In genomic region chr6:10481101-10481500, GRCh38 we compare ENCODE assay signal across 28 cellular contexts. TPM values are rescaled to one million over a fixed set of nuclear protein-coding genes. Genes with fewer than 3 reads are reported as not detected.
DNase-seq lines count a peak whose midpoint lies in the region; ATAC-seq lines count a peak whose summit lies in the region.
"Had no signal": no experiment of that assay in that cellular context is flagged by ENCODE, and none has a peak within 500 bp of the region (broad histone marks: within the 10 kb centered on the region; RNA-seq: fewer than 3 reads in every experiment).

No MANE protein-coding gene starts in this region.

- no peaks in the 10 kb centered on the region for H3K36me3 Mint-ChIP-seq in central memory CD8-positive, alpha-beta T cell (ENCODE audit: insufficient read depth)
- H3K36me3 Mint-ChIP-seq: activated CD4-positive, alpha-beta memory T cell treated with anti-CD3 and anti-CD28 coated beads for 36 hours; activated naive CD8-positive, alpha-beta T cell; CD14-positive monocyte; naive B cell; stimulated activated memory B cell treated with anti-CD40 and anti-IgM and Interleukin-4, amounts not matched to agents 10 μg/mL and 1 μg/mL and 100 μg/mL, for 72 hours had no signal

- no peaks in the 10 kb centered on the region for H3K4me1 Mint-ChIP-seq in central memory CD8-positive, alpha-beta T cell
- H3K4me1 Mint-ChIP-seq: CD14-positive monocyte; naive B cell; stimulated activated memory B cell treated with anti-CD40 and anti-IgM and Interleukin-4, amounts not matched to agents 10 μg/mL and 1 μg/mL and 100 μg/mL, for 72 hours had no signal

- DNase-seq in EL (peak; percentile 53), NCI-H226 (peak; percentile 35), renal cortical epithelial cell (ENCODE audit: low read depth) (peak; percentile 72)
- DNase-seq in central memory CD8-positive, alpha-beta T cell (ENCODE audit: low spot score in 2 of 2), result no peak
- DNase-seq: activated CD4-positive, alpha-beta memory T cell treated with anti-CD3 and anti-CD28 coated beads for 36 hours; activated CD4-positive, CD25-positive, alpha-beta regulatory T cell; activated CD8-positive, alpha-beta memory T cell treated with anti-CD3 and anti-CD28 coated beads, Interleukin-2, amount 50 U/mL, for 48 hours; aorta; cerebellar nuclear complex; dorsolateral prefrontal cortex; GDM1; glutamatergic neuron; naive B cell; NCI-H1048; NCI-H2029; occipital lobe; spleen; stimulated activated CD4-positive, alpha-beta T cell treated with anti-CD3 and anti-CD28 coated beads, Interleukin-2, amount 100 ng/mL, for 48 hours; SW 1271; uterus had no signal

- peak overlapping the region; percentile 67 for H3K27ac Mint-ChIP-seq in central memory CD8-positive, alpha-beta T cell (ENCODE audit: low read depth)
- H3K27ac Mint-ChIP-seq: activated CD4-positive, alpha-beta memory T cell treated with anti-CD3 and anti-CD28 coated beads for 36 hours; activated naive CD8-positive, alpha-beta T cell; activated T-helper 2 cell treated with anti-CD3 and anti-CD28 coated beads, Interferon-gamma antibody, Interleukin-2, Interleukin-4, amounts not matched to agents 10 μg/mL and 5 μg/mL and 100 μg/mL, durations not matched to agents 14 hours and 24 hours and 36 hours; CD14-positive monocyte; stimulated activated memory B cell treated with anti-CD40 and anti-IgM and Interleukin-4, amounts not matched to agents 10 μg/mL and 1 μg/mL and 100 μg/mL, for 72 hours had no signal

- no peak overlapping the region for H3K4me3 Mint-ChIP-seq in central memory CD8-positive, alpha-beta T cell
- H3K4me3 Mint-ChIP-seq: activated CD4-positive, alpha-beta memory T cell treated with anti-CD3 and anti-CD28 coated beads for 36 hours; activated naive CD8-positive, alpha-beta T cell; stimulated activated memory B cell treated with anti-CD40 and anti-IgM and Interleukin-4, amounts not matched to agents 10 μg/mL and 1 μg/mL and 100 μg/mL, for 72 hours had no signal

- no peaks in the 10 kb centered on the region for H3K9me3 Mint-ChIP-seq in central memory CD8-positive, alpha-beta T cell
- H3K9me3 Mint-ChIP-seq: activated CD4-positive, alpha-beta memory T cell treated with anti-CD3 and anti-CD28 coated beads for 36 hours; activated T-helper 2 cell treated with anti-CD3 and anti-CD28 coated beads, Interferon-gamma antibody, Interleukin-2, Interleukin-4, amounts not matched to agents 10 μg/mL and 5 μg/mL and 100 μg/mL, durations not matched to agents 14 hours and 24 hours and 36 hours had no signal

- peaks cover 25% of the 10 kb centered on the region for H3K27me3 Mint-ChIP-seq in central memory CD8-positive, alpha-beta T cell

- ATAC-seq in central memory CD8-positive, alpha-beta T cell (replicated peaks; ENCODE audit: extremely low read depth, poor library complexity, severe bottlenecking), result no peak
- ATAC-seq in HG02840 (IDR thresholded peaks at IDR 0.05; ENCODE audit: low FRiP score, unreplicated experiment) (no peak), GM21529 (IDR thresholded peaks at IDR 0.05; ENCODE audit: unreplicated experiment) (no peak), HG02678 (IDR thresholded peaks at IDR 0.05; ENCODE audit: unreplicated experiment) (no peak)
- ATAC-seq: Right ventricle myocardium inferior; stimulated activated memory B cell treated with anti-CD40 and anti-IgM and Interleukin-4, amounts not matched to agents 10 μg/mL and 1 μg/mL and 100 μg/mL, for 72 hours had no signal

RNA-seq across cellular contexts. Expression of gene GCNT2, which starts 40.0 kb away (rescaled TPM):
- 27.8 and 59.4 TPM in 2 replicates for total RNA-seq in renal cortical epithelial cell

Comparison
In these comparisons a context has a peak if more than half of its experiments do, and no peak if none do; other contexts are left out.
1. DNase-seq: peak in EL (single experiment), NCI-H226 (single experiment) and renal cortical epithelial cell (single experiment); none in central memory CD8-positive, alpha-beta T cell (0 of 2).